ENCODE assay signal across 8 cellular contexts in genomic region chr1:39196244-39197215, GRCh38.
DNase-seq lines count a peak whose midpoint lies in the region; TF ChIP-seq lines count a peak whose summit lies in the region.

No MANE protein-coding gene starts in this region.

- intact Hi-C loops in posterior cingulate gyrus (cut with DNase I) = loop anchor here (10.0 kb wide), 1 partner anchor 158 kb away; no protein-coding TSS in a partner anchor

- peak overlapping the region; percentile 84 for H3K27ac ChIP-seq in effector memory CD4-positive, alpha-beta T cell (ENCODE audit: insufficient read depth, low read length, poor library complexity, severe bottlenecking)
- no peak overlapping the region for H3K27ac ChIP-seq in WERI-Rb-1

- no peaks in the 10 kb centered on the region for H3K27me3 ChIP-seq in effector memory CD4-positive, alpha-beta T cell (replicated peaks; ENCODE audit: control insufficient read depth, insufficient read depth, low read length, poor library complexity, severe bottlenecking)
- no peaks in the 10 kb centered on the region for H3K27me3 ChIP-seq in WERI-Rb-1 (ENCODE audit: insufficient read depth, low read depth, severe bottlenecking)

- no peak for TF ChIP-seq CTCF in GM13977 (IDR thresholded peaks at IDR 0.05; ENCODE audit: extremely low read depth, insufficient read depth, missing control alignments)
- TF ChIP-seq CTCF in WERI-Rb-1 (IDR thresholded peaks at IDR 0.05; ENCODE audit: low read depth, low read length) = no peak

- no peaks in the 10 kb centered on the region for H3K36me3 ChIP-seq in effector memory CD4-positive, alpha-beta T cell (ENCODE audit: control insufficient read depth, insufficient read depth, low read length)
- peaks cover 3% of the 10 kb centered on the region for H3K36me3 ChIP-seq in WERI-Rb-1

- in situ Hi-C loops in GM13977 (cut with MboI; ENCODE audit: low pct_unique_long_range_greater_than_20kb, low sequenced_read_pairs, unreplicated experiment) = no loop called here

- H3K9me3 ChIP-seq in effector memory CD4-positive, alpha-beta T cell (ENCODE audit: control insufficient read depth, low read length) = no peaks in the 10 kb centered on the region
- H3K9me3 ChIP-seq in WERI-Rb-1 (ENCODE audit: severe bottlenecking) = no peaks in the 10 kb centered on the region

- H3K4me1 ChIP-seq in effector memory CD4-positive, alpha-beta T cell (ENCODE audit: control insufficient read depth, insufficient read depth, low read length, poor library complexity, severe bottlenecking) = peaks cover 43% of the 10 kb centered on the region

- H3K4me3 ChIP-seq in effector memory CD4-positive, alpha-beta T cell (ENCODE audit: insufficient read depth, low read depth, low read length, poor library complexity, severe bottlenecking) = no peak overlapping the region
- no peak overlapping the region for H3K4me3 ChIP-seq in WERI-Rb-1 (ENCODE audit: low read depth, low read length)

- DNase-seq in GM13977 (ENCODE audit: low spot score) (peak; percentile 54), KG1 (lab: John Stamatoyannopoulos, UW) (peak; percentile 61), WERI-Rb-1 (no peak), NCI-H1417 treated with DMSO at 0.1 percent for 48 hours (lab: John Stamatoyannopoulos, UW) (no peak), posterior cingulate gyrus (no peak)
- peak; percentile 40 for DNase-seq in activated CD4-positive, CD25-positive, alpha-beta regulatory T cell treated with anti-CD3 and anti-CD28 coated beads, Interleukin-2, amount 50 U/mL, for 16 hours (ENCODE audit: low read depth, low spot score)
- peak in 1 of 3 donors; percentile 54 for DNase-seq in effector memory CD4-positive, alpha-beta T cell
- DNase-seq in stimulated activated CD4-positive, alpha-beta T cell treated with anti-CD3 and anti-CD28 coated beads, Interleukin-4, amount 100 ng/mL, for 24 hours = peak; percentile 72

Comparison
In these comparisons a context has a peak if more than half of its experiments do, and no peak if none do; other contexts are left out.
1. DNase-seq: peak in GM13977 (single experiment), KG1 (single experiment), activated CD4-positive, CD25-positive, alpha-beta regulatory T cell treated with anti-CD3 and anti-CD28 coated beads, Interleukin-2, amount 50 U/mL, for 16 hours (single experiment) and stimulated activated CD4-positive, alpha-beta T cell treated with anti-CD3 and anti-CD28 coated beads, Interleukin-4, amount 100 ng/mL, for 24 hours (single experiment); none in WERI-Rb-1 (single experiment), NCI-H1417 treated with DMSO at 0.1 percent for 48 hours (single experiment) and posterior cingulate gyrus (0 of 10).